ENCODE assay signal across 20 cellular contexts in genomic region chr12:55647027-55647426, GRCh38. TPM values are rescaled to one million over a fixed set of nuclear protein-coding genes. Genes with fewer than 3 reads are reported as not detected.
DNase-seq lines count a peak whose midpoint lies in the region; ATAC-seq and TF ChIP-seq lines count a peak whose summit lies in the region.
"Had no signal": no experiment of that assay in that cellular context is flagged by ENCODE, and none has a peak within 500 bp of the region (broad histone marks: within the 10 kb centered on the region; RNA-seq: fewer than 3 reads in every experiment).

No MANE protein-coding gene starts in this region.

- H3K9me3 ChIP-seq in CD4-positive, alpha-beta memory T cell (ENCODE audit: control insufficient read depth in 1 of 2, low read length in 2 of 2), result no peaks in the 10 kb centered on the region
- H3K9me3 ChIP-seq in esophagus muscularis mucosa (no peaks in the 10 kb centered on the region), Caco-2 (0 out of 2 replicates have a peak, but pooled peaks cover 2% of the 10 kb centered on the region)

- no peak for TF ChIP-seq EP300 in esophagus muscularis mucosa (IDR thresholded peaks at IDR 0.05)

- H3K4me3 Mint-ChIP-seq in CD4-positive, alpha-beta memory T cell, result peak overlapping the region in 1 of 8 donors; percentile 61
- H3K4me3 Mint-ChIP-seq in stimulated activated naive CD8-positive, alpha-beta T cell treated with anti-CD3 and anti-CD28 coated beads, Interleukin-15, amount 100 ng/mL, for 72 hours, result no peak overlapping the region
- no peak overlapping the region for H3K4me3 Mint-ChIP-seq in Caco-2 (ENCODE audit: unreplicated experiment)
- H3K4me3 Mint-ChIP-seq: activated T-cell treated with anti-CD3 and anti-CD28 coated beads, Interleukin-2, amount 50 U/mL, for 24 hours had no signal

- H3K9ac ChIP-seq in KMS-11, result no peak overlapping the region

- H3K4me1 Mint-ChIP-seq in CD4-positive, alpha-beta memory T cell, result peaks cover 11 to 26% (median 18%) of the 10 kb centered on the region in 4 donors
- H3K4me1 Mint-ChIP-seq in stimulated activated naive CD8-positive, alpha-beta T cell treated with anti-CD3 and anti-CD28 coated beads, Interleukin-15, amount 100 ng/mL, for 72 hours, result peaks cover 45% of the 10 kb centered on the region
- H3K4me1 Mint-ChIP-seq in Caco-2 (ENCODE audit: low read depth, unreplicated experiment), result peaks cover 8% of the 10 kb centered on the region

- TF ChIP-seq POLR2A in esophagus muscularis mucosa (IDR thresholded peaks at IDR 0.05; ENCODE audit: low read depth), result no peak

- ATAC-seq in sciatic nerve (peak; percentile 6), GM21737 (IDR thresholded peaks at IDR 0.05; ENCODE audit: unreplicated experiment) (no peak), GM21447 (IDR thresholded peaks at IDR 0.05; ENCODE audit: unreplicated experiment) (no peak)
- ATAC-seq in stimulated activated naive CD8-positive, alpha-beta T cell treated with anti-CD3 and anti-CD28 coated beads, Interleukin-15, amount 100 ng/mL, for 72 hours, result no peak

- no peaks in the 10 kb centered on the region for H3K36me3 Mint-ChIP-seq in CD4-positive, alpha-beta memory T cell
- no peaks in the 10 kb centered on the region for H3K36me3 Mint-ChIP-seq in Caco-2 (ENCODE audit: insufficient read depth, unreplicated experiment)

- H4K20me1 ChIP-seq in KMS-11 (ENCODE audit: insufficient read depth), result no peaks in the 10 kb centered on the region

- peaks cover 18% of the 10 kb centered on the region for H3K4me1 ChIP-seq in CD4-positive, alpha-beta memory T cell (ENCODE audit: insufficient read depth, low read length)
- H3K4me1 ChIP-seq in KMS-11 (ENCODE audit: low read depth, poor library complexity, severe bottlenecking) (peaks cover 5% of the 10 kb centered on the region), esophagus muscularis mucosa (peaks cover 4 to 13% (median 9%) of the 10 kb centered on the region in 4 donors), Caco-2 (peaks cover 14% of the 10 kb centered on the region)

- no peak for DNase-seq in CD4-positive, alpha-beta memory T cell
- DNase-seq in esophagus muscularis mucosa (ENCODE audit: extremely low spot score) (no peak), sciatic nerve (ENCODE audit: low spot score) (no peak), Caco-2 (no peak)
- no peak for DNase-seq in stimulated activated naive CD8-positive, alpha-beta T cell treated with anti-CD3 and anti-CD28 coated beads, Interleukin-15, amount 100 ng/mL, for 72 hours
- DNase-seq: activated T-cell treated with anti-CD3 and anti-CD28 coated beads, Interleukin-2, amount 50 U/mL, for 24 hours; glutamatergic neuron; KBM-7; NCI-H1694; NCI-H526 treated with DMSO at 0.1 percent for 48 hours; SIG-M5; stimulated activated CD4-positive, alpha-beta T cell treated with anti-CD3 and anti-CD28 coated beads, Interleukin-4, amount 100 ng/mL, for 24 hours; stimulated activated naive CD8-positive, alpha-beta T cell treated with anti-CD3 and anti-CD28 coated beads, Interleukin-15, Interleukin-2, amounts not matched to agents 100 U/mL and 50 U/mL, for 24 hours had no signal

- H3K4me3 ChIP-seq in CD4-positive, alpha-beta memory T cell (ENCODE audit: low read length in 2 of 2), result no peak overlapping the region
- H3K4me3 ChIP-seq in KMS-11 (IDR thresholded peaks at IDR 0.05; ENCODE audit: insufficient read depth, low read depth, low read length) (no peak overlapping the region), esophagus muscularis mucosa (no peak overlapping the region), Caco-2 (ENCODE audit: low read depth, low read length) (no peak overlapping the region)

- no peaks in the 10 kb centered on the region for H3K79me2 ChIP-seq in KMS-11 (ENCODE audit: insufficient read depth, low read depth)

- H2AFZ ChIP-seq in KMS-11 (ENCODE audit: low read depth), result peak overlapping the region; percentile 89

- POLR2A ChIA-PET in CD4-positive, alpha-beta memory T cell (lab: Charles Lee; ENCODE audit: partially characterized antibody), result interaction anchor here (1.7 kb wide), 1 partner anchor 10 kb away, joined by 7 read pairs; no protein-coding TSS in a partner anchor
- POLR2A ChIA-PET in Caco-2 (lab: Charles Lee), result no interaction called here

- intact Hi-C loops in CD4-positive, alpha-beta memory T cell (cut with micrococcal nuclease), result loop anchor here (5.0 kb wide), 2 partner anchors 70 to 90 kb away; partner anchors contain the start of gene BLOC1S1
- intact Hi-C loops in esophagus muscularis mucosa (cut with DNase I) (no loop called here), sciatic nerve (cut with DNase I) (no loop called here), Caco-2 (cut with micrococcal nuclease; ENCODE audit: unreplicated experiment) (no loop called here)

- H3K9me3 Mint-ChIP-seq in CD4-positive, alpha-beta memory T cell, result peaks cover 0 to 3% (median 0%) of the 10 kb centered on the region in 8 donors
- peaks cover 19 to 27% of the 10 kb centered on the region in 2 donors for H3K9me3 Mint-ChIP-seq in stimulated activated naive CD8-positive, alpha-beta T cell treated with anti-CD3 and anti-CD28 coated beads, Interleukin-15, amount 100 ng/mL, for 72 hours
- H3K9me3 Mint-ChIP-seq in Caco-2 (ENCODE audit: unreplicated experiment), result peaks cover 10% of the 10 kb centered on the region

- 97% methylated on average over 5 of the region's 5 CpGs for WGBS in esophagus muscularis mucosa

- no peaks in the 10 kb centered on the region for H3K27me3 ChIP-seq in CD4-positive, alpha-beta memory T cell (ENCODE audit: insufficient read depth, low read length)
- H3K27me3 ChIP-seq in KMS-11 (ENCODE audit: insufficient read depth, low read depth), result no peaks in the 10 kb centered on the region
- H3K27me3 ChIP-seq in esophagus muscularis mucosa, result no peaks in the 10 kb centered on the region
- H3K27me3 ChIP-seq in Caco-2 (replicated peaks; ENCODE audit: control insufficient read depth, insufficient read depth, low read length), result no peaks in the 10 kb centered on the region

- H3K27ac Mint-ChIP-seq in CD4-positive, alpha-beta memory T cell, result peak overlapping the region in 6 of 7 donors; percentile 66 to 95 (median 92)
- H3K27ac Mint-ChIP-seq in stimulated activated naive CD8-positive, alpha-beta T cell treated with anti-CD3 and anti-CD28 coated beads, Interleukin-15, amount 100 ng/mL, for 72 hours, result no peak overlapping the region
- H3K27ac Mint-ChIP-seq in Caco-2 (ENCODE audit: unreplicated experiment), result no peak overlapping the region

- no TSS peak for BruUV-seq in Caco-2 (replicated peaks; lab: Mats Ljungman, UMichigan)

- H3K36me3 ChIP-seq in CD4-positive, alpha-beta memory T cell (ENCODE audit: insufficient read depth, low read length), result no peaks in the 10 kb centered on the region
- no peaks in the 10 kb centered on the region for H3K36me3 ChIP-seq in KMS-11 (ENCODE audit: insufficient read depth)
- H3K36me3 ChIP-seq in esophagus muscularis mucosa, result no peaks in the 10 kb centered on the region
- H3K36me3 ChIP-seq in Caco-2 (ENCODE audit: control insufficient read depth, insufficient read depth, low read length), result no peaks in the 10 kb centered on the region

- CTCF ChIA-PET in CD4-positive, alpha-beta memory T cell (lab: Charles Lee; ENCODE audit: partially characterized antibody), result interaction anchor here (0.6 to 5.0 kb wide), 14 partner anchors 8 to 455 kb away, joined by 3 to 137 read pairs (median 3); partner anchors contain the start of gene BLOC1S1
- CTCF ChIA-PET in Caco-2 (lab: Charles Lee), result no interaction called here

- no peaks in the 10 kb centered on the region for H3K27me3 Mint-ChIP-seq in CD4-positive, alpha-beta memory T cell
- H3K27me3 Mint-ChIP-seq in stimulated activated naive CD8-positive, alpha-beta T cell treated with anti-CD3 and anti-CD28 coated beads, Interleukin-15, amount 100 ng/mL, for 72 hours, result no peaks in the 10 kb centered on the region
- no peaks in the 10 kb centered on the region for H3K27me3 Mint-ChIP-seq in Caco-2 (ENCODE audit: insufficient read depth, unreplicated experiment)
- H3K27me3 Mint-ChIP-seq: activated T-cell treated with anti-CD3 and anti-CD28 coated beads, Interleukin-2, amount 50 U/mL, for 24 hours had no signal

- H3K27ac ChIP-seq in CD4-positive, alpha-beta memory T cell (ENCODE audit: low read depth, low read length), result peak overlapping the region; percentile 49
- no peak overlapping the region for H3K27ac ChIP-seq in KMS-11
- H3K27ac ChIP-seq in esophagus muscularis mucosa (replicated peaks in 1 of 4), result peak overlapping the region; percentile 55 to 75 (median 64)
- H3K27ac ChIP-seq: VCaP had no signal

- H3K4me2 ChIP-seq in KMS-11, result no peak overlapping the region; the same call in 1 of the 2 replicates

- no peak for TF ChIP-seq CTCF in KMS-11 (conservative IDR thresholded peaks at IDR 0.05; ENCODE audit: low read depth, low read length)
- TF ChIP-seq CTCF in esophagus muscularis mucosa (IDR thresholded peaks at IDR 0.05), result no peak
- no peak for TF ChIP-seq CTCF in Caco-2 (IDR thresholded peaks at IDR 0.05; ENCODE audit: insufficient read depth in 1 of 2, low read depth in 1 of 2, low read length in 1 of 2, severe bottlenecking in 1 of 2, unreplicated experiment in 1 of 2)

RNA-seq across cellular contexts. Expression of gene OR10P1, which starts 10.3 kb away (rescaled TPM):
- total RNA-seq in CD4-positive, alpha-beta memory T cell, result not detected
- polyA plus RNA-seq in CD4-positive, alpha-beta memory T cell, result not detected
- total RNA-seq in esophagus muscularis mucosa (not detected), sciatic nerve (not detected), Caco-2 (2022) (not detected in 2 replicates)
- total RNA-seq: G401, lower leg skin had no signal
- polyA plus RNA-seq: BJ had no signal

Comparison
In these comparisons a context has a peak if more than half of its experiments do, and no peak if none do; other contexts are left out.
1. H3K27ac Mint-ChIP-seq: peak in CD4-positive, alpha-beta memory T cell (6 of 7); none in stimulated activated naive CD8-positive, alpha-beta T cell treated with anti-CD3 and anti-CD28 coated beads, Interleukin-15, amount 100 ng/mL, for 72 hours (0 of 2) and Caco-2 (single experiment).